Comparison of ENCODE assay signal across 14 cellular contexts in genomic region chr11:1482581-1483444, GRCh38. TPM values are rescaled to one million over a fixed set of nuclear protein-coding genes. Genes with fewer than 3 reads are reported as not detected.
DNase-seq lines count a peak whose midpoint lies in the region; ATAC-seq and TF ChIP-seq lines count a peak whose summit lies in the region.
"Had no signal": no experiment of that assay in that cellular context is flagged by ENCODE, and none has a peak within 500 bp of the region (broad histone marks: within the 10 kb centered on the region; RNA-seq: fewer than 3 reads in every experiment).

No MANE protein-coding gene starts in this region.

- peaks cover 4% of the 10 kb centered on the region for H3K27me3 Mint-ChIP-seq in nephron progenitor cell (ENCODE audit: low read depth, poor library complexity)

- no peaks in the 10 kb centered on the region for H3K36me3 Mint-ChIP-seq in nephron progenitor cell (ENCODE audit: low read depth)

- no peak for TF ChIP-seq POLR2A in Peyer's patch (IDR thresholded peaks at IDR 0.05)

- intact Hi-C loops in left ventricle myocardium superior (cut with micrococcal nuclease): no loop called here

- H3K4me3 ChIP-seq in DOHH2 (ENCODE audit: low read length) (no peak overlapping the region), Peyer's patch (no peak overlapping the region), skeletal muscle tissue (ENCODE audit: low read length in 3 of 3) (peak overlapping the region in 2 of 3 donors; percentile 20 to 45)

- H3F3A ChIP-seq in DOHH2 (ENCODE audit: control insufficient read depth, insufficient read depth): no peaks in the 10 kb centered on the region

- TF ChIP-seq CTCF in DOHH2 (IDR thresholded peaks at IDR 0.05; ENCODE audit: low read depth, low read length, poor library complexity, severe bottlenecking) (peak; percentile 27), Peyer's patch (IDR thresholded peaks at IDR 0.05) (no peak), nephron progenitor cell (IDR thresholded peaks at IDR 0.05) (no peak)

- H3K9me3 Mint-ChIP-seq in nephron progenitor cell: no peaks in the 10 kb centered on the region
- H3K9me3 Mint-ChIP-seq: activated T-cell treated with anti-CD3 and anti-CD28 coated beads, Interleukin-2, amount 50 U/mL, for 4 hours; nephron had no signal

- no peaks in the 10 kb centered on the region for H3K9me2 ChIP-seq in DOHH2 (replicated peaks; ENCODE audit: control insufficient read depth, low read length)

- DNase-seq in Peyer's patch (peak in 1 of 3 donors; percentile 45), left ventricle myocardium superior (peak; percentile 46), nephron progenitor cell (no peak)
- DNase-seq: activated T-cell treated with anti-CD3 and anti-CD28 coated beads, Interleukin-2, amount 50 U/mL, for 4 hours; amniotic stem cell; DMS153; NCI-H2171 had no signal

- H3K4me2 ChIP-seq in DOHH2 (ENCODE audit: low read length): no peak overlapping the region

- H3K4me1 ChIP-seq in DOHH2 (ENCODE audit: control insufficient read depth, low read length): no peaks in the 10 kb centered on the region
- H3K4me1 ChIP-seq in Peyer's patch: peaks cover 8 to 34% (median 23%) of the 10 kb centered on the region in 4 donors
- peaks cover 61 to 83% (median 81%) of the 10 kb centered on the region in 3 donors for H3K4me1 ChIP-seq in skeletal muscle tissue (ENCODE audit: control insufficient read depth in 3 of 3, insufficient read depth in 3 of 3, low read length in 3 of 3)

- no peaks in the 10 kb centered on the region for H3K27me3 ChIP-seq in DOHH2 (ENCODE audit: control insufficient read depth, low read length)
- H3K27me3 ChIP-seq in Peyer's patch: no peaks in the 10 kb centered on the region
- no peaks in the 10 kb centered on the region for H3K27me3 ChIP-seq in skeletal muscle tissue (ENCODE audit: control insufficient read depth in 3 of 3, insufficient read depth in 3 of 3, low read length in 3 of 3)

- H4K20me1 ChIP-seq in DOHH2 (ENCODE audit: control insufficient read depth, insufficient read depth, low read depth, low read length): peaks cover 7% of the 10 kb centered on the region; the same call in 1 of the 2 replicates

- peak overlapping the region; percentile 43 to 74 (median 62) for H3K9ac ChIP-seq in skeletal muscle tissue (ENCODE audit: low read depth in 1 of 3, low read length in 3 of 3)

- no peak overlapping the region for H3K4me3 Mint-ChIP-seq in nephron progenitor cell
- H3K4me3 Mint-ChIP-seq: activated T-cell treated with anti-CD3 and anti-CD28 coated beads, Interleukin-2, amount 50 U/mL, for 4 hours; nephron had no signal

- peaks cover 4% of the 10 kb centered on the region; the same call in 1 of the 2 replicates for H3K79me2 ChIP-seq in DOHH2 (ENCODE audit: control insufficient read depth, low read length)

- H3K9me3 ChIP-seq in DOHH2 (ENCODE audit: control insufficient read depth, insufficient read depth, low read length): no peaks in the 10 kb centered on the region
- H3K9me3 ChIP-seq in Peyer's patch: no peaks in the 10 kb centered on the region
- no peaks in the 10 kb centered on the region for H3K9me3 ChIP-seq in skeletal muscle tissue (ENCODE audit: control insufficient read depth in 3 of 3, low read length in 3 of 3)

- H3K36me3 ChIP-seq in DOHH2 (ENCODE audit: control insufficient read depth, low read length) (no peaks in the 10 kb centered on the region), Peyer's patch (peaks cover 0 to 30% (median 0%) of the 10 kb centered on the region in 3 donors), skeletal muscle tissue (ENCODE audit: control insufficient read depth in 3 of 3, insufficient read depth in 3 of 3, low read length in 3 of 3) (peaks cover 21 to 22% (median 21%) of the 10 kb centered on the region in 3 donors)

- ATAC-seq in left ventricle myocardium superior: peak; percentile 19
- no peak for ATAC-seq in GM19328 (IDR thresholded peaks at IDR 0.05; ENCODE audit: unreplicated experiment)
- ATAC-seq in HG03095 (IDR thresholded peaks at IDR 0.05; ENCODE audit: unreplicated experiment): no peak
- ATAC-seq in HG02870 (IDR thresholded peaks at IDR 0.05; ENCODE audit: unreplicated experiment): no peak
- ATAC-seq: activated CD4-positive, CD25-positive, alpha-beta regulatory T cell treated with anti-CD3 and anti-CD28 coated beads, Interleukin-2, amount 50 U/mL, for 24 hours; activated T-cell treated with anti-CD3 and anti-CD28 coated beads, Interleukin-2, amount 50 U/mL, for 4 hours had no signal

- no peak overlapping the region for H3K27ac Mint-ChIP-seq in nephron progenitor cell
- H3K27ac Mint-ChIP-seq: nephron had no signal

- peaks cover 27% of the 10 kb centered on the region for H3K4me1 Mint-ChIP-seq in nephron progenitor cell
- H3K4me1 Mint-ChIP-seq: nephron had no signal

- H3K27ac ChIP-seq in DOHH2 (ENCODE audit: low read depth, low read length): no peak overlapping the region
- peak overlapping the region in 3 of 4 donors; percentile 31 to 79 (median 65) for H3K27ac ChIP-seq in Peyer's patch
- H3K27ac ChIP-seq in skeletal muscle tissue (ENCODE audit: low read depth, low read length): peak overlapping the region; percentile 60

RNA-seq across cellular contexts. Expression of gene MOB2, which starts 3.8 kb away (rescaled TPM):
- total RNA-seq in Peyer's patch (10 to 100 TPM; 34.7 to 50.4 (median 40.5) TPM), left ventricle myocardium superior (52.8 TPM), skeletal muscle tissue (18.3 TPM)

Comparison
In these comparisons a context has a peak if more than half of its experiments do, and no peak if none do; other contexts are left out.
1. H3K4me3 ChIP-seq: peak in skeletal muscle tissue (2 of 3); none in DOHH2 (single experiment) and Peyer's patch (0 of 4).